1 cellular context compared by ENCODE assay signal in genomic region chr3:11643212-11644087, GRCh38.
A peak's percentile ranks its signal among the peaks of the same experiment; 100 is the strongest.
TF ChIP-seq lines count a peak whose summit lies in the region.

TSS of gene VGLL4 (minus strand) at chr3:11643915. CDS start at chr3:11643518, 397 bp downstream.

TF ChIP-seq in K562, 482 proteins besides CTCF, POLR2A, EP300 and RAD21 (continued from another document and continues in another):
- TF ChIP-seq ZBTB34 (CRISPR knock-in tag; IDR thresholded peaks at IDR 0.05) (no peak), DACH1 (IDR thresholded peaks at IDR 0.05; ENCODE audit: partially characterized antibody) (no peak), ZNF444 (CRISPR knock-in tag; IDR thresholded peaks at IDR 0.05) (no peak), U2AF2 (optimal IDR thresholded peaks at IDR 0.05; ENCODE audit: low read depth, low read length) (no peak), FOXJ2 (tag; IDR thresholded peaks at IDR 0.05) (0 out of 2 replicates have a peak, but pooled peaks have one; percentile 42), ZNF121 (CRISPR knock-in tag; conservative IDR thresholded peaks at IDR 0.05) (no peak), PML (IDR thresholded peaks at IDR 0.05; ENCODE audit: low read length) (0 out of 2 replicates have a peak, but pooled peaks have one; percentile 19), ZNF274 (IDR thresholded peaks at IDR 0.05; ENCODE audit: borderline replicate concordance, low read depth, low read length) (no peak), TRIM24 (IDR thresholded peaks at IDR 0.05) (0 out of 4 replicates have a peak, but pooled peaks of 1 of the 2 experiments have one; percentile 11), HLTF (IDR thresholded peaks at IDR 0.05) (0 out of 2 replicates have a peak, but pooled peaks have one; percentile 27), RBM25 (IDR thresholded peaks at IDR 0.05; ENCODE audit: low read depth, low read length, severe bottlenecking) (no peak), POLR3A (IDR thresholded peaks at IDR 0.05; ENCODE audit: borderline replicate concordance, extremely low read depth, insufficient read depth, insufficient read length) (no peak), SOX6 (IDR thresholded peaks at IDR 0.05) (no peak), CBX8 (IDR thresholded peaks at IDR 0.05; ENCODE audit: borderline replicate concordance, extremely low read depth, low read depth, low read length, poor library complexity, severe bottlenecking) (peak; percentile 61), JUN (IDR thresholded peaks at IDR 0.05; ENCODE audit: borderline replicate concordance, low read depth, low read length) (no peak), JUN (CRISPR knock-in tag; IDR thresholded peaks at IDR 0.05; ENCODE audit: borderline replicate concordance) (no peak), CTCFL (IDR thresholded peaks at IDR 0.05; ENCODE audit: borderline replicate concordance, insufficient read depth, low read depth, low read length, poor library complexity, severe bottlenecking) (no peak), MBD2 (IDR thresholded peaks at IDR 0.05; ENCODE audit: borderline replicate concordance, low read depth) (no peak; the same call in 1 of the 2 replicates), ZBTB11 (CRISPR knock-in tag; IDR thresholded peaks at IDR 0.05) (peak in 1 of 3 experiments; percentile 24; a peak in 1 of 6 replicates), PHF8 (IDR thresholded peaks at IDR 0.05; ENCODE audit: borderline replicate concordance, low read length) (peak; percentile 59), SIN3A (IDR thresholded peaks at IDR 0.05; ENCODE audit: borderline replicate concordance in 2 of 2, control insufficient read depth in 1 of 2, low read depth in 2 of 2, low read length in 2 of 2) (0 out of 4 replicates have a peak, but pooled peaks of 1 of the 2 experiments have one; percentile 24), COPS2 (conservative IDR thresholded peaks at IDR 0.05) (no peak), SMARCE1 (IDR thresholded peaks at IDR 0.05) (no peak), RAD51 (IDR thresholded peaks at IDR 0.05; ENCODE audit: borderline replicate concordance, low read depth) (no peak), DMBX1 (CRISPR knock-in tag; IDR thresholded peaks at IDR 0.05; ENCODE audit: borderline replicate concordance) (peak; percentile 16; the same call in 1 of the 2 replicates), TRIM28 (IDR thresholded peaks at IDR 0.05) (0 out of 2 replicates have a peak, but pooled peaks have one; percentile 47), CEBPG (CRISPR knock-in tag; IDR thresholded peaks at IDR 0.05) (no peak), CEBPG (tag; conservative IDR thresholded peaks at IDR 0.05 in 1 of 2, IDR thresholded peaks at IDR 0.05 in 1 of 2) (no peak), KAT8 (IDR thresholded peaks at IDR 0.05; ENCODE audit: low read depth) (no peak), KHSRP (IDR thresholded peaks at IDR 0.05) (no peak), SMAD4 (CRISPR knock-in tag; conservative IDR thresholded peaks at IDR 0.05) (peak; percentile 49; the same call in 1 of the 2 replicates), TBP (optimal IDR thresholded peaks at IDR 0.05; ENCODE audit: low read depth, low read length) (peak; percentile 67), PKNOX1 (IDR thresholded peaks at IDR 0.05) (no peak), L3MBTL2 (IDR thresholded peaks at IDR 0.05) (peak; percentile 82), RBBP5 (IDR thresholded peaks at IDR 0.05; ENCODE audit: borderline replicate concordance, insufficient read depth, low read length, poor library complexity, severe bottlenecking) (peak; percentile 19), MXI1 (IDR thresholded peaks at IDR 0.05; ENCODE audit: low read depth, low read length) (peak; percentile 20; the same call in 1 of the 2 replicates), CREM (IDR thresholded peaks at IDR 0.05; ENCODE audit: low read depth) (peak; percentile 19; the same call in 1 of the 2 replicates), MYBL2 (IDR thresholded peaks at IDR 0.05; ENCODE audit: low read depth) (no peak), MYBL2 (CRISPR knock-in tag; IDR thresholded peaks at IDR 0.05; ENCODE audit: borderline replicate concordance) (no peak), MEF2D (tag; conservative IDR thresholded peaks at IDR 0.05; ENCODE audit: low read depth) (no peak), ZNF445 (CRISPR knock-in tag; IDR thresholded peaks at IDR 0.05; ENCODE audit: low read depth) (no peak), ZNF655 (CRISPR knock-in tag; IDR thresholded peaks at IDR 0.05) (no peak), CBX3 (IDR thresholded peaks at IDR 0.05; ENCODE audit: borderline replicate concordance in 1 of 2, low read length in 2 of 2) (0 out of 3 replicates have a peak, but pooled peaks of 1 of the 2 experiments have one; percentile 2), HDAC2 (IDR thresholded peaks at IDR 0.05) (no peak), RCOR1 (IDR thresholded peaks at IDR 0.05; ENCODE audit: borderline replicate concordance in 1 of 2, low read depth in 2 of 2, low read length in 2 of 2) (peak in 1 of 2 experiments; percentile 23; a peak in 1 of 4 replicates)
- TF ChIP-seq, protein P1, sequence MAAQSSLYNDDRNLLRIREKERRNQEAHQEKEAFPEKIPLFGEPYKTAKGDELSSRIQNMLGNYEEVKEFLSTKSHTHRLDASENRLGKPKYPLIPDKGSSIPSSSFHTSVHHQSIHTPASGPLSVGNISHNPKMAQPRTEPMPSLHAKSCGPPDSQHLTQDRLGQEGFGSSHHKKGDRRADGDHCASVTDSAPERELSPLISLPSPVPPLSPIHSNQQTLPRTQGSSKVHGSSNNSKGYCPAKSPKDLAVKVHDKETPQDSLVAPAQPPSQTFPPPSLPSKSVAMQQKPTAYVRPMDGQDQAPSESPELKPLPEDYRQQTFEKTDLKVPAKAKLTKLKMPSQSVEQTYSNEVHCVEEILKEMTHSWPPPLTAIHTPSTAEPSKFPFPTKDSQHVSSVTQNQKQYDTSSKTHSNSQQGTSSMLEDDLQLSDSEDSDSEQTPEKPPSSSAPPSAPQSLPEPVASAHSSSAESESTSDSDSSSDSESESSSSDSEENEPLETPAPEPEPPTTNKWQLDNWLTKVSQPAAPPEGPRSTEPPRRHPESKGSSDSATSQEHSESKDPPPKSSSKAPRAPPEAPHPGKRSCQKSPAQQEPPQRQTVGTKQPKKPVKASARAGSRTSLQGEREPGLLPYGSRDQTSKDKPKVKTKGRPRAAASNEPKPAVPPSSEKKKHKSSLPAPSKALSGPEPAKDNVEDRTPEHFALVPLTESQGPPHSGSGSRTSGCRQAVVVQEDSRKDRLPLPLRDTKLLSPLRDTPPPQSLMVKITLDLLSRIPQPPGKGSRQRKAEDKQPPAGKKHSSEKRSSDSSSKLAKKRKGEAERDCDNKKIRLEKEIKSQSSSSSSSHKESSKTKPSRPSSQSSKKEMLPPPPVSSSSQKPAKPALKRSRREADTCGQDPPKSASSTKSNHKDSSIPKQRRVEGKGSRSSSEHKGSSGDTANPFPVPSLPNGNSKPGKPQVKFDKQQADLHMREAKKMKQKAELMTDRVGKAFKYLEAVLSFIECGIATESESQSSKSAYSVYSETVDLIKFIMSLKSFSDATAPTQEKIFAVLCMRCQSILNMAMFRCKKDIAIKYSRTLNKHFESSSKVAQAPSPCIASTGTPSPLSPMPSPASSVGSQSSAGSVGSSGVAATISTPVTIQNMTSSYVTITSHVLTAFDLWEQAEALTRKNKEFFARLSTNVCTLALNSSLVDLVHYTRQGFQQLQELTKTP (IDR thresholded peaks at IDR 0.05; ENCODE audit: low read depth in 1 of 2, partially characterized antibody in 2 of 2): no peak
- TF ChIP-seq, protein P2, sequence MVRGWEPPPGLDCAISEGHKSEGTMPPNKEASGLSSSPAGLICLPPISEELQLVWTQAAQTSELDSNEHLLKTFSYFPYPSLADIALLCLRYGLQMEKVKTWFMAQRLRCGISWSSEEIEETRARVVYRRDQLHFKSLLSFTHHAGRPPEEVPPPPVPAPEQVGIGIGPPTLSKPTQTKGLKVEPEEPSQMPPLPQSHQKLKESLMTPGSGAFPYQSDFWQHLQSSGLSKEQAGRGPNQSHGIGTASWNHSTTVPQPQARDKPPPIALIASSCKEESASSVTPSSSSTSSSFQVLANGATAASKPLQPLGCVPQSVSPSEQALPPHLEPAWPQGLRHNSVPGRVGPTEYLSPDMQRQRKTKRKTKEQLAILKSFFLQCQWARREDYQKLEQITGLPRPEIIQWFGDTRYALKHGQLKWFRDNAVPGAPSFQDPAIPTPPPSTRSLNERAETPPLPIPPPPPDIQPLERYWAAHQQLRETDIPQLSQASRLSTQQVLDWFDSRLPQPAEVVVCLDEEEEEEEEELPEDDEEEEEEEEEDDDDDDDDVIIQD (CRISPR knock-in tag; IDR thresholded peaks at IDR 0.05): no peak
- TF ChIP-seq, protein P3, sequence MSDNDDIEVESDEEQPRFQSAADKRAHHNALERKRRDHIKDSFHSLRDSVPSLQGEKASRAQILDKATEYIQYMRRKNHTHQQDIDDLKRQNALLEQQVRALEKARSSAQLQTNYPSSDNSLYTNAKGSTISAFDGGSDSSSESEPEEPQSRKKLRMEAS (CRISPR knock-in tag; IDR thresholded peaks at IDR 0.05): no peak
- TF ChIP-seq, protein P4, sequence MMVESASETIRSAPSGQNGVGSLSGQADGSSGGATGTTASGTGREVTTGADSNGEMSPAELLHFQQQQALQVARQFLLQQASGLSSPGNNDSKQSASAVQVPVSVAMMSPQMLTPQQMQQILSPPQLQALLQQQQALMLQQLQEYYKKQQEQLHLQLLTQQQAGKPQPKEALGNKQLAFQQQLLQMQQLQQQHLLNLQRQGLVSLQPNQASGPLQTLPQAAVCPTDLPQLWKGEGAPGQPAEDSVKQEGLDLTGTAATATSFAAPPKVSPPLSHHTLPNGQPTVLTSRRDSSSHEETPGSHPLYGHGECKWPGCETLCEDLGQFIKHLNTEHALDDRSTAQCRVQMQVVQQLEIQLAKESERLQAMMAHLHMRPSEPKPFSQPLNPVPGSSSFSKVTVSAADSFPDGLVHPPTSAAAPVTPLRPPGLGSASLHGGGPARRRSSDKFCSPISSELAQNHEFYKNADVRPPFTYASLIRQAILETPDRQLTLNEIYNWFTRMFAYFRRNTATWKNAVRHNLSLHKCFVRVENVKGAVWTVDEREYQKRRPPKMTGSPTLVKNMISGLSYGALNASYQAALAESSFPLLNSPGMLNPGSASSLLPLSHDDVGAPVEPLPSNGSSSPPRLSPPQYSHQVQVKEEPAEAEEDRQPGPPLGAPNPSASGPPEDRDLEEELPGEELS (CRISPR knock-in tag; IDR thresholded peaks at IDR 0.05; ENCODE audit: borderline replicate concordance): no peak
